In the genomic region with DNA sequence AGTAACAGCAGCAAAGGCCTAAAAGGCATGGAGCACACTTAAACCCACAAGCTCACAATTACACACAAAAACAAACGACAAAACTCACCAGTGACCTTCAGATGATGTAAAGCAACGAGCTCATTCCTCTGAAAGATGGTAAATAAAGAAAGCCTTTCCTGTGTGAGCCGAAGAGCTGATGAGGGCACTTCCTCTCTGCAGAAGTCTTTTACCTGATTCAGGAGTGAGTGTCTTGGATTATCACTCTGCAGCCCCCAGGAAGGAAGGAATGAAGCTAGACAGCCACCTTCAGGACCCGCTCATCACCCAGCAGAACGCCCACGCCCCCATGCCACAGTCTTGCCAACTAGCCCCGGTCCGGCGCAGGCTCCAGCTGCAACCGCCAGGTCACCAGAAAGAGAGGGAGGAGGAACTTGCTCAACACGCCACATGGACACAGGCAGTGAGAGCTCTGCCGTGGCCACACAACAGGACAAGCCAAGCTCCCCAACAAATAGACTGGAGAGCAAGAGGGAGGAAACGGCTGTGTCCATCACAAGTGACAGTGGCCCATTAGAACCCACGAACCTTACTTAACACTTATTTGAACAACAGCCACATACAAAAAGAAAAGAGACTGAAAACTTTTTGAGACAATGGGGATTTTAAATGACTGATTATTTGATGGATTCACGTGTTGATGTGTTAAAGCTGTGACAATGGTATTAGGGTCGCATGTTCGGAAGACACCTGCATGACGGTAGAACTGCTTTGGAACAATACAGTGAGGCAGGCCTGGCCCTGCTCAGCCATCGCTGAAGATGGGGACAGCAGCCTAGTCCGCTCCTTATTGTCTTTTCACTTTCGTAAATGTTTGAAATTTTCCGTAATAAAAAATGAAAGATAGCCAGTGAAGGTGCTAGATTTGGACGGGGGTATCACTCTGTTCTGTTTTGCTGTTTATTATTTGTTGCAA, we compare ENCODE assay signal across 11 cellular contexts.
A peak's percentile ranks its signal among the peaks of the same experiment; 100 is the strongest.
DNase-seq lines count a peak whose midpoint lies in the region; ATAC-seq, FAIRE-seq and TF ChIP-seq lines count a peak whose summit lies in the region.
"Had no signal": no experiment of that assay in that cellular context is flagged by ENCODE, and none has a peak within 500 bp of the region (broad histone marks: within the 10 kb centered on the region; RNA-seq: fewer than 3 reads in every experiment).

No MANE protein-coding gene starts in this region.

- TF ChIP-seq CTCF in AG04450 (IDR thresholded peaks at IDR 0.05; ENCODE audit: low read depth, low read length) (no peak), HL-60 (IDR thresholded peaks at IDR 0.05; ENCODE audit: insufficient read depth, low read length) (no peak), K562 (IDR thresholded peaks at IDR 0.05 in 2 of 3, conservative IDR thresholded peaks at IDR 0.05 in 1 of 3; ENCODE audit: insufficient read depth in 2 of 3, low read depth in 1 of 3, low read length in 3 of 3) (no peak), nephron progenitor cell (IDR thresholded peaks at IDR 0.05) (no peak)

- no peak for TF ChIP-seq RAD21 in K562 (CRISPR knock-in tag; conservative IDR thresholded peaks at IDR 0.05 in 1 of 2, IDR thresholded peaks at IDR 0.05 in 1 of 2)

- peak; percentile 44 for FAIRE-seq in K562 (lab: Jason Lieb, UNC)
- FAIRE-seq: frontal cortex had no signal

- in situ Hi-C loops in K562 (cut with MboI): no loop called here

- H3K27ac ChIP-seq in AG04450 (ENCODE audit: low read depth, low read length) (peak overlapping the region; percentile 94), HL-60 (replicated peaks) (peak overlapping the region; percentile 70), K562 (ENCODE audit: extremely low read depth, low read depth, low read length) (peak overlapping the region; percentile 97)

- ATAC-seq in K562 (0 out of 3 replicates have a peak, but pooled peaks have one; percentile 3), GM21619 (IDR thresholded peaks at IDR 0.05; ENCODE audit: unreplicated experiment) (no peak)

- POLR2A ChIA-PET in AG04450 (lab: Yijun Ruan, JAX) (interaction anchor here (0.7 to 1.1 kb wide), 2 partner anchors 24 to 128 kb away, joined by 3 to 5 read pairs; a partner anchor contains a TSS), K562 (lab: Yijun Ruan, JAX) (interaction anchor here (0.7 to 1.0 kb wide), 3 partner anchors 16 to 127 kb away, joined by 3 to 4 read pairs (median 3); a partner anchor contains a TSS)

- no TSS peak for BruUV-seq in K562 (replicated peaks; lab: Mats Ljungman, UMichigan)

- H3K27me3 ChIP-seq in AG04450 (ENCODE audit: control insufficient read depth, insufficient read depth, low read length): no peaks in the 10 kb centered on the region
- no peaks in the 10 kb centered on the region for H3K27me3 ChIP-seq in HL-60 (ENCODE audit: insufficient read depth, poor library complexity, severe bottlenecking)
- no peaks in the 10 kb centered on the region; a peak in 1 of 5 replicates for H3K27me3 ChIP-seq in K562 (ENCODE audit: control insufficient read depth in 2 of 2, insufficient read depth in 2 of 2, low read length in 2 of 2)
- H3K27me3 ChIP-seq: breast epithelium had no signal

- H3K36me3 Mint-ChIP-seq in nephron progenitor cell (ENCODE audit: low read depth): peaks cover 22% of the 10 kb centered on the region

- no peaks in the 10 kb centered on the region for H3K9me1 ChIP-seq in K562 (ENCODE audit: control insufficient read depth, insufficient read depth, low read length)

- peaks cover 84% of the 10 kb centered on the region for H3K4me1 Mint-ChIP-seq in nephron progenitor cell

- peak overlapping the region; percentile 85 for H3K27ac Mint-ChIP-seq in nephron progenitor cell

- peaks cover 45 to 49% of the 10 kb centered on the region in 2 experiments for H3K4me1 ChIP-seq in K562 (replicated peaks in 1 of 2; ENCODE audit: control insufficient read depth in 2 of 2, insufficient read depth in 2 of 2, low read length in 2 of 2)

- H3K79me2 ChIP-seq in K562 (ENCODE audit: control insufficient read depth, insufficient read depth, low read length): peaks cover 89% of the 10 kb centered on the region

- H3K4me3 ChIP-seq in AG04450 (ENCODE audit: low read depth, low read length) (no peak overlapping the region), HL-60 (replicated peaks; ENCODE audit: insufficient read depth, low read length) (peak overlapping the region; percentile 37), K562 (peak overlapping the region; percentile 41)

- H2AFZ ChIP-seq in K562 (ENCODE audit: low read depth, low read length): no peak overlapping the region

- WGBS in K562 (ENCODE audit: insufficient coverage, low coverage, missing lambda C conversion rate): 12% methylated on average over 17 of the region's 23 CpGs

- intact Hi-C loops in K562 (cut with micrococcal nuclease): loop anchor here (1.0 kb wide), 1 partner anchor 44 kb away; no protein-coding TSS in a partner anchor

- peak overlapping the region; percentile 70 to 84 for H3K9ac ChIP-seq in K562 (ENCODE audit: insufficient read depth in 1 of 2, low read depth in 2 of 2, low read length in 2 of 2)

- H3K4me3 Mint-ChIP-seq in nephron progenitor cell: no peak overlapping the region

- no peaks in the 10 kb centered on the region; the same call in 1 of the 2 replicates for H3K9me3 ChIP-seq in AG04450 (ENCODE audit: control insufficient read depth, insufficient read depth, low read length)
- no peaks in the 10 kb centered on the region for H3K9me3 ChIP-seq in K562 (replicated peaks; ENCODE audit: control insufficient read depth, insufficient read depth, low read depth, low read length)
- H3K9me3 ChIP-seq: breast epithelium had no signal

- TF ChIP-seq POLR2A in K562 (conservative IDR thresholded peaks at IDR 0.05): no peak

- H4K20me1 ChIP-seq in K562 (replicated peaks; ENCODE audit: control insufficient read depth, insufficient read depth, low read length): no peaks in the 10 kb centered on the region

- H3K27me3 Mint-ChIP-seq in nephron progenitor cell (ENCODE audit: low read depth, poor library complexity): no peaks in the 10 kb centered on the region

- CTCF ChIA-PET in AG04450 (lab: Charles Lee): interaction anchor here (0.7 kb wide), 1 partner anchor 10 kb away, joined by 3 read pairs; no protein-coding TSS in a partner anchor
- CTCF ChIA-PET in K562 (lab: Yijun Ruan, JAX; ENCODE audit: low intra/inter-chr PET ratio): no interaction called here

- H3K4me2 ChIP-seq in K562 (ENCODE audit: insufficient read depth, low read length): peak overlapping the region; percentile 87

- TF ChIP-seq EP300 in K562 (IDR thresholded peaks at IDR 0.05; ENCODE audit: low read length): no peak

- no peaks in the 10 kb centered on the region for H3K9me3 Mint-ChIP-seq in nephron progenitor cell

- DNase-seq in AG04450 (ENCODE audit: low read depth, low spot score) (no peak), HL-60 (ENCODE audit: low read depth in 1 of 2, low spot score in 1 of 2) (peak in 1 of 2 experiments; percentile 84), K562 (ENCODE audit: extremely low read depth in 1 of 4, low spot score in 3 of 4) (peak in 1 of 4 experiments; percentile 48), nephron progenitor cell (no peak), NCI-H1048 (lab: John Stamatoyannopoulos, UW) (no peak), T-helper 9 cell (no peak), SIG-M5 treated with dmso at 0.1 percent for 504 hours (lab: John Stamatoyannopoulos, UW; ENCODE audit: unreplicated experiment) (no peak)
- DNase-seq: DMS 273 treated with DMSO at 0.1 percent for 48 hours had no signal

- H3K36me3 ChIP-seq in K562 (ENCODE audit: control insufficient read depth, insufficient read depth, low read length): 0 out of 3 replicates have a peak, but pooled peaks cover 2% of the 10 kb centered on the region
- H3K36me3 ChIP-seq: breast epithelium had no signal

TF ChIP-seq in K562, 482 proteins besides CTCF, POLR2A, EP300 and RAD21 (continues in another document):
- TF ChIP-seq EGR1 (conservative IDR thresholded peaks at IDR 0.05) (peak; percentile 37; the same call in 1 of the 2 replicates), ESRRA (IDR thresholded peaks at IDR 0.05; ENCODE audit: borderline replicate concordance, low read depth) (no peak), ZNF3 (CRISPR knock-in tag; IDR thresholded peaks at IDR 0.05) (no peak), COPS2 (conservative IDR thresholded peaks at IDR 0.05) (no peak)
